Comparison of ENCODE assay signal across 8 cellular contexts in the genomic region with DNA sequence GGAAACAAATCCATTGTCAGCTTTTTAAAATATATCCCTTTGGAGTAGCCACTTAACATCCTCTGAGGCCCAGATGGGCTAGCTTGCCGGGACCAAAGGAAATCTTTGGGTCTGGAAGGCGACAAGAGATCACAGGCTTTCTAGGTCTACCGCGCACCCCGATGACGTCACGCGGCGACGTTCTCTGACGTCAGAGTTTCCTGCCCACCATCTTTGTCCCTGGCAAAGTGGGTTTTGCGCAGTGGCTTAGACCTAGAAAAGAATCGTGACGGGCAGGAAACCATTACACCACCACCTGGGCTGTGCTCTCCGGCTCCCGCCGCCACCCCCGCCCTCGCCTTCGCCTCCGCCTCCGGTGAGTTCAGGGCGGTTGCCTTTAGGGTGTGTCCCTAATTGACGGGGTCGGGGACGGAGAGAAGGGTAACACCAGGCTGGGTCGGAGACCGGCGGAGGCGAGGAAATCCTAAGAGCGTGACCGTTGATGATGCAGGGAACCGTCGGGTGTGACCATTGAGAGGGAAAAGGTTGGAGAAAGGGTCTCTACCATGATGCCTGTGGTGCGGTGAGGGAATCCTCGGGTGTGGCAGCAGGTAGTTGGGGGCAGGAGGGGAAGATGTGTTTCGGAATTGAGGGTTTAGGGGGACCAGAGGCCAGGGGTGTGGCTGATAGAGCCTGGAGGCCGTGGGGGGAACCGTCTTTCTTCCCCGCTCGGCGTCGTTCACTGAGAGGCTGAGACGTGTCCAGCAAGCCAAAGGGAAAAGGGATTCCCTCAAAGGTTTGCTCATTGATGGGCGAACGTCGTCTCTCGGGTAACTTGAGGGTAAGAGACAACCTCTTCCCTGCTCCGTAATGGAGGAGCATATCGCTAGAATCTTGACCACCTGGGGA. TPM values are rescaled to one million over a fixed set of nuclear protein-coding genes. Genes with fewer than 3 reads are reported as not detected.
DNase-seq lines count a peak whose midpoint lies in the region; TF ChIP-seq lines count a peak whose summit lies in the region.

A gene (plus strand): TSS at position 249 of the 888 bp plus-strand sequence. CDS start 6,709 bp downstream, outside the sequence.

- H3F3A ChIP-seq in SK-N-SH (replicated peaks; ENCODE audit: insufficient read depth) = no peaks in the 10 kb centered on the region

- peak within 1 kb of the TSS; percentile 98 for H2AFZ ChIP-seq in SK-N-SH (ENCODE audit: low read depth)

- under 1% methylated on average over 45 of the region's 50 CpGs for WGBS in SK-N-SH (ENCODE audit: low lambda C conversion rate)
- under 1% methylated on average over 45 of the region's 50 CpGs for WGBS in suprapubic skin

- H4K20me1 ChIP-seq in SK-N-SH (ENCODE audit: insufficient read depth) = peaks cover 22% of the 10 kb centered on the region

- H3K9me3 Mint-ChIP-seq in HFFc6 = no peaks in the 10 kb centered on the region

- 0 out of 2 replicates have a peak, but pooled peaks cover 5% of the 10 kb centered on the region for H3K36me3 Mint-ChIP-seq in HFFc6 (ENCODE audit: low read depth)

- POLR2A ChIA-PET in SK-N-SH (lab: Yijun Ruan, JAX) = interaction anchor here (0.8 to 1.5 kb wide), 3 partner anchors 9 to 221 kb away, joined by 3 to 27 read pairs (median 4); a partner anchor contains a TSS

- no peaks in the 10 kb centered on the region for H3K9me2 ChIP-seq in SK-N-SH

- no peak for TF ChIP-seq RAD21 in SK-N-SH (IDR thresholded peaks at IDR 0.05; ENCODE audit: low read length)

- H3K79me2 ChIP-seq in SK-N-SH (ENCODE audit: insufficient read depth) = peaks cover 52% of the 10 kb centered on the region

- H3K9me3 ChIP-seq in SK-N-SH = no peaks in the 10 kb centered on the region
- no peaks in the 10 kb centered on the region for H3K9me3 ChIP-seq in suprapubic skin

- CTCF ChIA-PET in SK-N-SH (lab: Yijun Ruan, JAX) = interaction anchor here (1.5 to 6.6 kb wide), 4 partner anchors 26 to 177 kb away, joined by 8 to 41 read pairs (median 12); no protein-coding TSS in a partner anchor

- H3K4me3 ChIP-seq in SK-N-SH (ENCODE audit: low read depth in 2 of 2, low read length in 1 of 2) (peak within 1 kb of the TSS; percentile 73 to 94), suprapubic skin (peak within 1 kb of the TSS; percentile 74)

- peak within 1 kb of the TSS; percentile 98 for H3K9ac ChIP-seq in SK-N-SH

- H3K4me1 ChIP-seq in SK-N-SH (ENCODE audit: control insufficient read depth in 1 of 2, insufficient read depth in 2 of 2, low read depth in 1 of 2, low read length in 1 of 2) (peaks cover 5 to 18% of the 10 kb centered on the region in 2 experiments; a peak in 2 of 4 replicates), suprapubic skin (peaks cover 29% of the 10 kb centered on the region)

- DNase-seq in GM04503 (ENCODE audit: low read depth) = peak; percentile 75
- DNase-seq in HFFc6 = peak; percentile 93
- DNase-seq in NCI-H1048 (lab: John Stamatoyannopoulos, UW) = peak; percentile 68
- DNase-seq in SK-N-SH = peak; percentile 88
- peak; percentile 91 for DNase-seq in activated naive CD4-positive, alpha-beta T cell treated with anti-CD3 and anti-CD28 coated beads, Interleukin-2, amount 50 U/mL, for 16 hours
- peak; percentile 84 for DNase-seq in globus pallidus (ENCODE audit: low spot score)
- DNase-seq in nucleus accumbens (lab: John Stamatoyannopoulos, UW) = peak; percentile 26 to 94 (median 83)
- DNase-seq in suprapubic skin (ENCODE audit: low spot score in 2 of 2) = peak; percentile 97 to 98

- no peak; a peak in 1 of 4 replicates for TF ChIP-seq EP300 in SK-N-SH (IDR thresholded peaks at IDR 0.05; ENCODE audit: borderline replicate concordance in 1 of 2, low read depth in 1 of 2, low read length in 1 of 2)
- no peak for TF ChIP-seq EP300 in suprapubic skin (IDR thresholded peaks at IDR 0.05)

- peak within 1 kb of the TSS; percentile 98 for H3K27ac Mint-ChIP-seq in HFFc6

- H3K36me3 ChIP-seq in SK-N-SH (replicated peaks in 1 of 2; ENCODE audit: control insufficient read depth in 1 of 2, insufficient read depth in 2 of 2, low read length in 1 of 2) = peaks cover 3 to 10% of the 10 kb centered on the region in 2 experiments
- H3K36me3 ChIP-seq in suprapubic skin = no peaks in the 10 kb centered on the region

- peak within 1 kb of the TSS; percentile 94 for H3K4me3 Mint-ChIP-seq in HFFc6

- H3K27me3 Mint-ChIP-seq in HFFc6 (ENCODE audit: insufficient read depth) = no peaks in the 10 kb centered on the region; the same call in 1 of the 2 replicates

- no peak for TF ChIP-seq CTCF in HFFc6 (IDR thresholded peaks at IDR 0.05)
- no peak for TF ChIP-seq CTCF in SK-N-SH (IDR thresholded peaks at IDR 0.05)
- no peak for TF ChIP-seq CTCF in suprapubic skin (IDR thresholded peaks at IDR 0.05)

- TF ChIP-seq POLR2A in suprapubic skin (IDR thresholded peaks at IDR 0.05) = peak in 1 of 2 donors; percentile 85

- H3K4me2 ChIP-seq in SK-N-SH = peak within 1 kb of the TSS; percentile 78

- H3K4me1 Mint-ChIP-seq in HFFc6 (ENCODE audit: low read depth) = peaks cover 30% of the 10 kb centered on the region

- H3K27ac ChIP-seq in SK-N-SH (ENCODE audit: low read depth in 2 of 2, low read length in 1 of 2) (peak within 1 kb of the TSS; percentile 85 to 93), suprapubic skin (peak within 1 kb of the TSS; percentile 80)

- H3K27me3 ChIP-seq in SK-N-SH (ENCODE audit: insufficient read depth) (no peaks in the 10 kb centered on the region), suprapubic skin (no peaks in the 10 kb centered on the region)

TF ChIP-seq in SK-N-SH, 30 proteins besides CTCF, POLR2A, EP300 and RAD21 (continues in another document):
- peak; percentile 81 for TF ChIP-seq GABPA (IDR thresholded peaks at IDR 0.05; ENCODE audit: low read depth)
- TF ChIP-seq, protein P1, sequence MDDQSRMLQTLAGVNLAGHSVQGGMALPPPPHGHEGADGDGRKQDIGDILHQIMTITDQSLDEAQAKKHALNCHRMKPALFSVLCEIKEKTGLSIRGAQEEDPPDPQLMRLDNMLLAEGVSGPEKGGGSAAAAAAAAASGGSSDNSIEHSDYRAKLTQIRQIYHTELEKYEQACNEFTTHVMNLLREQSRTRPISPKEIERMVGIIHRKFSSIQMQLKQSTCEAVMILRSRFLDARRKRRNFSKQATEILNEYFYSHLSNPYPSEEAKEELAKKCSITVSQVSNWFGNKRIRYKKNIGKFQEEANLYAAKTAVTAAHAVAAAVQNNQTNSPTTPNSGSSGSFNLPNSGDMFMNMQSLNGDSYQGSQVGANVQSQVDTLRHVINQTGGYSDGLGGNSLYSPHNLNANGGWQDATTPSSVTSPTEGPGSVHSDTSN (IDR thresholded peaks at IDR 0.05) = no peak
- TF ChIP-seq, protein P2, sequence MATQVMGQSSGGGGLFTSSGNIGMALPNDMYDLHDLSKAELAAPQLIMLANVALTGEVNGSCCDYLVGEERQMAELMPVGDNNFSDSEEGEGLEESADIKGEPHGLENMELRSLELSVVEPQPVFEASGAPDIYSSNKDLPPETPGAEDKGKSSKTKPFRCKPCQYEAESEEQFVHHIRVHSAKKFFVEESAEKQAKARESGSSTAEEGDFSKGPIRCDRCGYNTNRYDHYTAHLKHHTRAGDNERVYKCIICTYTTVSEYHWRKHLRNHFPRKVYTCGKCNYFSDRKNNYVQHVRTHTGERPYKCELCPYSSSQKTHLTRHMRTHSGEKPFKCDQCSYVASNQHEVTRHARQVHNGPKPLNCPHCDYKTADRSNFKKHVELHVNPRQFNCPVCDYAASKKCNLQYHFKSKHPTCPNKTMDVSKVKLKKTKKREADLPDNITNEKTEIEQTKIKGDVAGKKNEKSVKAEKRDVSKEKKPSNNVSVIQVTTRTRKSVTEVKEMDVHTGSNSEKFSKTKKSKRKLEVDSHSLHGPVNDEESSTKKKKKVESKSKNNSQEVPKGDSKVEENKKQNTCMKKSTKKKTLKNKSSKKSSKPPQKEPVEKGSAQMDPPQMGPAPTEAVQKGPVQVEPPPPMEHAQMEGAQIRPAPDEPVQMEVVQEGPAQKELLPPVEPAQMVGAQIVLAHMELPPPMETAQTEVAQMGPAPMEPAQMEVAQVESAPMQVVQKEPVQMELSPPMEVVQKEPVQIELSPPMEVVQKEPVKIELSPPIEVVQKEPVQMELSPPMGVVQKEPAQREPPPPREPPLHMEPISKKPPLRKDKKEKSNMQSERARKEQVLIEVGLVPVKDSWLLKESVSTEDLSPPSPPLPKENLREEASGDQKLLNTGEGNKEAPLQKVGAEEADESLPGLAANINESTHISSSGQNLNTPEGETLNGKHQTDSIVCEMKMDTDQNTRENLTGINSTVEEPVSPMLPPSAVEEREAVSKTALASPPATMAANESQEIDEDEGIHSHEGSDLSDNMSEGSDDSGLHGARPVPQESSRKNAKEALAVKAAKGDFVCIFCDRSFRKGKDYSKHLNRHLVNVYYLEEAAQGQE (IDR thresholded peaks at IDR 0.05; ENCODE audit: low read depth, low read length) = no peak
- TF ChIP-seq, protein P3, sequence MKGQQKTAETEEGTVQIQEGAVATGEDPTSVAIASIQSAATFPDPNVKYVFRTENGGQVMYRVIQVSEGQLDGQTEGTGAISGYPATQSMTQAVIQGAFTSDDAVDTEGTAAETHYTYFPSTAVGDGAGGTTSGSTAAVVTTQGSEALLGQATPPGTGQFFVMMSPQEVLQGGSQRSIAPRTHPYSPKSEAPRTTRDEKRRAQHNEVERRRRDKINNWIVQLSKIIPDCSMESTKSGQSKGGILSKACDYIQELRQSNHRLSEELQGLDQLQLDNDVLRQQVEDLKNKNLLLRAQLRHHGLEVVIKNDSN (IDR thresholded peaks at IDR 0.05; ENCODE audit: borderline replicate concordance, low read depth) = 0 out of 2 replicates have a peak, but pooled peaks have one; percentile 31
- no peak for TF ChIP-seq EZH2phosphoT487 (IDR thresholded peaks at IDR 0.05; ENCODE audit: borderline replicate concordance, low read depth)
- no peak for TF ChIP-seq GATA2 (CRISPR knock-in tag; IDR thresholded peaks at IDR 0.05)
- peak; percentile 4; the same call in 1 of the 2 replicates for TF ChIP-seq NRF1 (IDR thresholded peaks at IDR 0.05; ENCODE audit: low read depth, low read length)
- TF ChIP-seq SIN3A (IDR thresholded peaks at IDR 0.05; ENCODE audit: borderline replicate concordance, low read depth, low read length) = peak; percentile 68; the same call in 1 of the 2 replicates
- TF ChIP-seq NFIC (IDR thresholded peaks at IDR 0.05; ENCODE audit: borderline replicate concordance) = no peak; the same call in 1 of the 2 replicates

RNA-seq across cellular contexts. Expression of the gene that starts here (rescaled TPM):
- 100 to 1,000 TPM; 168 to 196 (median 182) TPM for total RNA-seq in HFFc6 (2021; fragmentation: NEBNext Ultra II Directional; extraction: Animal tissue kit (Norgen Biotek cat#: 25700))
- polyA plus RNA-seq in SK-N-SH (2012; rRNA removed) = 97.8 and 135 TPM in 2 replicates
- polyA plus RNA-seq in SK-N-SH (2012; cell fraction: cytosol; rRNA removed) = 105 and 114 TPM in 2 replicates
- polyA plus RNA-seq in SK-N-SH (2012; cell fraction: nucleus; rRNA removed) = 70.8 and 121 TPM in 2 replicates
- 10 to 100 TPM; 41.3 to 50.0 (median 45.3) TPM for total RNA-seq in suprapubic skin

Comparison
In these comparisons a context has a peak if more than half of its experiments do, and no peak if none do; other contexts are left out.
1. Peak in every context shown above with its lines: DNase-seq, H3K4me3 ChIP-seq and H3K27ac ChIP-seq.